Comparison of ENCODE assay signal across 21 cellular contexts in genomic region chr6:23424584-23424983, GRCh38.
DNase-seq lines count a peak whose midpoint lies in the region; ATAC-seq, FAIRE-seq and TF ChIP-seq lines count a peak whose summit lies in the region.
"Had no signal": no experiment of that assay in that cellular context is flagged by ENCODE, and none has a peak within 500 bp of the region (broad histone marks: within the 10 kb centered on the region; RNA-seq: fewer than 3 reads in every experiment).

No MANE protein-coding gene starts in this region.

- H3K9me1 ChIP-seq in K562 (ENCODE audit: control insufficient read depth, insufficient read depth, low read length): no peaks in the 10 kb centered on the region

- peaks cover 11% of the 10 kb centered on the region for H3K9me3 Mint-ChIP-seq in GM23338
- peaks cover 3 to 31% (median 15%) of the 10 kb centered on the region in 9 donors for H3K9me3 Mint-ChIP-seq in naive thymus-derived CD8-positive, alpha-beta T cell

- H3K4me1 ChIP-seq in GM23338 (ENCODE audit: insufficient read depth) (no peaks in the 10 kb centered on the region; the same call in 1 of the 2 replicates), K562 (replicated peaks in 1 of 2; ENCODE audit: control insufficient read depth in 2 of 2, insufficient read depth in 2 of 2, low read length in 2 of 2) (no peaks in the 10 kb centered on the region), right cardiac atrium (ENCODE audit: control insufficient read depth, insufficient read depth, low read length) (no peaks in the 10 kb centered on the region)
- H3K4me1 ChIP-seq: Caco-2 had no signal

- DNase-seq in Caki2 (ENCODE audit: low read depth) (peak; percentile 42), GM23338 (ENCODE audit: low spot score) (no peak), K562 (ENCODE audit: extremely low read depth in 1 of 4, low spot score in 3 of 4) (no peak), right cardiac atrium (no peak)
- DNase-seq in naive thymus-derived CD8-positive, alpha-beta T cell: no peak
- DNase-seq: AML-193; Caco-2; CD4-positive, alpha-beta T cell; DMS153; DND-41; EL; GM23248; H9; Kasumi-1; KG1 had no signal

- H3K4me1 Mint-ChIP-seq in GM23338: no peaks in the 10 kb centered on the region
- H3K4me1 Mint-ChIP-seq in naive thymus-derived CD8-positive, alpha-beta T cell: no peaks in the 10 kb centered on the region
- H3K4me1 Mint-ChIP-seq: IgD-negative memory B cell had no signal

- in situ Hi-C loops in Caki2 (cut with HindIII; ENCODE audit: low pct_unique_long_range_greater_than_20kb, low sequenced_read_pairs): no loop called here
- in situ Hi-C loops in K562 (cut with MboI): no loop called here

- TF ChIP-seq CTCF in GM23338 (conservative IDR thresholded peaks at IDR 0.05; ENCODE audit: low read depth in 2 of 2): no peak
- TF ChIP-seq CTCF in K562 (IDR thresholded peaks at IDR 0.05 in 2 of 3, conservative IDR thresholded peaks at IDR 0.05 in 1 of 3; ENCODE audit: insufficient read depth in 2 of 3, low read depth in 1 of 3, low read length in 3 of 3): no peak

- peaks cover 1% of the 10 kb centered on the region for H3K27me3 Mint-ChIP-seq in GM23338 (ENCODE audit: insufficient read depth, low read depth, poor library complexity)
- H3K27me3 Mint-ChIP-seq in naive thymus-derived CD8-positive, alpha-beta T cell: no peaks in the 10 kb centered on the region
- H3K27me3 Mint-ChIP-seq: CD4-positive, alpha-beta T cell; IgD-negative memory B cell had no signal

- H3K27ac Mint-ChIP-seq in GM23338: peak overlapping the region; percentile 90
- H3K27ac Mint-ChIP-seq in naive thymus-derived CD8-positive, alpha-beta T cell: no peak overlapping the region
- H3K27ac Mint-ChIP-seq: CD4-positive, alpha-beta T cell had no signal

- POLR2A ChIA-PET in K562 (lab: Yijun Ruan, JAX): no interaction called here
- POLR2A ChIA-PET in naive thymus-derived CD8-positive, alpha-beta T cell (lab: Charles Lee): no interaction called here

- intact Hi-C loops in K562 (cut with micrococcal nuclease): no loop called here
- intact Hi-C loops in right cardiac atrium (cut with DNase I): no loop called here

- H3K27ac ChIP-seq in GM23338 (ENCODE audit: low read depth) (no peak overlapping the region), K562 (ENCODE audit: extremely low read depth, low read depth, low read length) (no peak overlapping the region), right cardiac atrium (ENCODE audit: low read length) (no peak overlapping the region)
- H3K27ac ChIP-seq: C4-2B, GM23248 had no signal

- no peak overlapping the region for H3K4me2 ChIP-seq in GM23338
- no peak overlapping the region for H3K4me2 ChIP-seq in K562 (ENCODE audit: insufficient read depth, low read length)

- TF ChIP-seq EP300 in K562 (IDR thresholded peaks at IDR 0.05; ENCODE audit: low read length): no peak

- H3K9me2 ChIP-seq in GM23338 (ENCODE audit: insufficient read depth): 0 out of 2 replicates have a peak, but pooled peaks cover 3% of the 10 kb centered on the region

- 0% methylated on average over 3 of the region's 3 CpGs for WGBS in K562 (ENCODE audit: insufficient coverage, low coverage, missing lambda C conversion rate)
- WGBS in right cardiac atrium: 90% methylated on average over 3 of the region's 3 CpGs

- H4K20me1 ChIP-seq in GM23338 (replicated peaks; ENCODE audit: insufficient read depth) (no peaks in the 10 kb centered on the region), K562 (replicated peaks; ENCODE audit: control insufficient read depth, insufficient read depth, low read length) (no peaks in the 10 kb centered on the region)

- H3K27me3 ChIP-seq in GM23338 (ENCODE audit: insufficient read depth): no peaks in the 10 kb centered on the region
- H3K27me3 ChIP-seq in K562 (ENCODE audit: control insufficient read depth in 2 of 2, insufficient read depth in 2 of 2, low read length in 2 of 2): no peaks in the 10 kb centered on the region
- H3K27me3 ChIP-seq in right cardiac atrium (ENCODE audit: control insufficient read depth, insufficient read depth): no peaks in the 10 kb centered on the region

- no peaks in the 10 kb centered on the region for H3K36me3 ChIP-seq in GM23338 (ENCODE audit: insufficient read depth)
- no peaks in the 10 kb centered on the region for H3K36me3 ChIP-seq in K562 (ENCODE audit: control insufficient read depth, insufficient read depth, low read length)

- no peak overlapping the region for H3K9ac ChIP-seq in K562 (ENCODE audit: insufficient read depth in 1 of 2, low read depth in 2 of 2, low read length in 2 of 2)
- H3K9ac ChIP-seq: GM23248 had no signal

- no peak for FAIRE-seq in K562 (lab: Jason Lieb, UNC)
- FAIRE-seq: A204.1, GM12878, GM19239 had no signal

- TF ChIP-seq RAD21 in K562 (CRISPR knock-in tag; conservative IDR thresholded peaks at IDR 0.05 in 1 of 2, IDR thresholded peaks at IDR 0.05 in 1 of 2): no peak

- H3K79me2 ChIP-seq in GM23338 (replicated peaks; ENCODE audit: insufficient read depth): no peaks in the 10 kb centered on the region
- no peaks in the 10 kb centered on the region for H3K79me2 ChIP-seq in K562 (ENCODE audit: control insufficient read depth, insufficient read depth, low read length)

- no peak overlapping the region for H3K4me3 ChIP-seq in GM23338
- no peak overlapping the region for H3K4me3 ChIP-seq in K562
- no peak overlapping the region for H3K4me3 ChIP-seq in right cardiac atrium (ENCODE audit: low read length)
- H3K4me3 ChIP-seq: GM12878, GM23248 had no signal

- H2AFZ ChIP-seq in GM23338: no peak overlapping the region
- no peak overlapping the region for H2AFZ ChIP-seq in K562 (ENCODE audit: low read depth, low read length)
- H2AFZ ChIP-seq: GM23248 had no signal

- H3K9me3 ChIP-seq in K562 (replicated peaks; ENCODE audit: control insufficient read depth, insufficient read depth, low read depth, low read length) (no peaks in the 10 kb centered on the region), right cardiac atrium (ENCODE audit: control insufficient read depth, low read length) (no peaks in the 10 kb centered on the region)
- H3K9me3 ChIP-seq: Caco-2 had no signal

- BruUV-seq in K562 (replicated peaks; lab: Mats Ljungman, UMichigan): no TSS peak

- ATAC-seq in GM23338 (no peak), K562 (no peak), right cardiac atrium (no peak), GM19455 (IDR thresholded peaks at IDR 0.05; ENCODE audit: unreplicated experiment) (no peak)
- ATAC-seq in naive thymus-derived CD8-positive, alpha-beta T cell: no peak
- ATAC-seq: GM12878 had no signal

- no peak overlapping the region for H3K4me3 Mint-ChIP-seq in GM23338
- no peak overlapping the region for H3K4me3 Mint-ChIP-seq in naive thymus-derived CD8-positive, alpha-beta T cell
- H3K4me3 Mint-ChIP-seq: CD4-positive, alpha-beta T cell; H9; IgD-negative memory B cell had no signal

- TF ChIP-seq POLR2A in K562 (conservative IDR thresholded peaks at IDR 0.05): no peak

- peaks cover 3% of the 10 kb centered on the region; the same call in 2 of the 3 replicates for H3K36me3 Mint-ChIP-seq in GM23338 (ENCODE audit: low read depth)
- no peaks in the 10 kb centered on the region for H3K36me3 Mint-ChIP-seq in naive thymus-derived CD8-positive, alpha-beta T cell
- H3K36me3 Mint-ChIP-seq: IgD-negative memory B cell had no signal

- CTCF ChIA-PET in K562 (lab: Yijun Ruan, JAX; ENCODE audit: low intra/inter-chr PET ratio): no interaction called here

- H3F3A ChIP-seq in GM23338 (replicated peaks; ENCODE audit: low read depth): no peaks in the 10 kb centered on the region

TF ChIP-seq in K562, 482 proteins besides CTCF, POLR2A, EP300 and RAD21 (continues in another document):
- TF ChIP-seq ZBTB17 (CRISPR knock-in tag; IDR thresholded peaks at IDR 0.05) (no peak), KLF16 (IDR thresholded peaks at IDR 0.05) (no peak), ZNF316 (IDR thresholded peaks at IDR 0.05) (peak; percentile 72), TEAD1 (CRISPR knock-in tag; IDR thresholded peaks at IDR 0.05) (no peak), U2AF2 (optimal IDR thresholded peaks at IDR 0.05; ENCODE audit: low read depth, low read length) (no peak), ZNF780A (CRISPR knock-in tag; IDR thresholded peaks at IDR 0.05) (no peak), MAFG (tag; conservative IDR thresholded peaks at IDR 0.05) (peak; percentile 56), BRCA1 (IDR thresholded peaks at IDR 0.05) (no peak), BRCA1 (CRISPR knock-in tag; IDR thresholded peaks at IDR 0.05) (no peak), MCM7 (IDR thresholded peaks at IDR 0.05) (no peak)
